In genomic region chr5:126778675-126779403, GRCh38 we compare ENCODE assay signal across 1 cellular context.
TF ChIP-seq lines count a peak whose summit lies in the region.

No MANE protein-coding gene starts in this region.

TF ChIP-seq in GM12878, 131 proteins besides CTCF, POLR2A, EP300 and RAD21 (continued from another document):
- no peak for TF ChIP-seq SMC3 (IDR thresholded peaks at IDR 0.05; ENCODE audit: borderline replicate concordance, low read length)
- no peak for TF ChIP-seq YBX1 (IDR thresholded peaks at IDR 0.05)
